In genomic region chr11:3674189-3674588, GRCh38 we compare ENCODE assay signal across 16 cellular contexts. TPM values are rescaled to one million over a fixed set of nuclear protein-coding genes. Genes with fewer than 3 reads are reported as not detected.
DNase-seq lines count a peak whose midpoint lies in the region; ATAC-seq and TF ChIP-seq lines count a peak whose summit lies in the region.
"Had no signal": no experiment of that assay in that cellular context is flagged by ENCODE, and none has a peak within 500 bp of the region (broad histone marks: within the 10 kb centered on the region; RNA-seq: fewer than 3 reads in every experiment).

No MANE protein-coding gene starts in this region.

- ATAC-seq in GM18858 (IDR thresholded peaks at IDR 0.05; ENCODE audit: unreplicated experiment) (no peak), Right ventricle myocardium inferior (no peak)
- ATAC-seq: effector memory CD8-positive, alpha-beta T cell had no signal

- DNase-seq in HCEC 1CT, result peak; percentile 14
- DNase-seq in RWPE1 (ENCODE audit: low spot score), result peak; percentile 91
- peak; percentile 34 for DNase-seq in fibroblast of pulmonary artery (ENCODE audit: low read depth)
- peak; percentile 75 for DNase-seq in retinal pigment epithelial cell (ENCODE audit: low read depth)
- no peak for DNase-seq in NCI-H1417 treated with DMSO at 0.1 percent for 48 hours (lab: John Stamatoyannopoulos, UW)
- DNase-seq in Right ventricle myocardium inferior (ENCODE audit: missing footprints), result no peak
- DNase-seq: activated CD4-positive, alpha-beta T cell treated with anti-CD3 and anti-CD28 coated beads for 1 hour; activated T-cell treated with anti-CD3 and anti-CD28 coated beads, Interleukin-2, amount 50 U/mL, for 4 hours; aorta; Caco-2; effector memory CD8-positive, alpha-beta T cell; MM.1S had no signal

- H3K4me3 ChIP-seq in fibroblast of pulmonary artery (replicated peaks; ENCODE audit: low read depth, low read length), result no peak overlapping the region
- H3K4me3 ChIP-seq in retinal pigment epithelial cell (ENCODE audit: low read length), result no peak overlapping the region
- H3K4me3 ChIP-seq: thoracic aorta had no signal

- TF ChIP-seq CTCF in RWPE1 (conservative IDR thresholded peaks at IDR 0.05; ENCODE audit: low read depth) (no peak), fibroblast of pulmonary artery (IDR thresholded peaks at IDR 0.05; ENCODE audit: low read length, missing control alignments) (no peak), retinal pigment epithelial cell (conservative IDR thresholded peaks at IDR 0.05; ENCODE audit: low read depth, low read length) (no peak)

- H3K27ac ChIP-seq in RWPE1, result no peak overlapping the region
- H3K27ac ChIP-seq: neutrophil, thoracic aorta had no signal

- CTCF ChIA-PET in RWPE1 (lab: Yijun Ruan, JAX), result interaction anchor here (0.5 to 1.0 kb wide), 2 partner anchors 18 to 50 kb away, joined by 3 to 4 read pairs; no protein-coding TSS in a partner anchor

- POLR2A ChIA-PET in RWPE1 (lab: Yijun Ruan, JAX; ENCODE audit: low non-redundant PET), result no interaction called here

- intact Hi-C loops in Right ventricle myocardium inferior (cut with DNase I), result no loop called here

RNA-seq across cellular contexts. Expression of gene CHRNA10, which starts 3.0 kb away (rescaled TPM):
- total RNA-seq in Right ventricle myocardium inferior, result 1.2 TPM

RNA-seq across cellular contexts. Expression of gene ART1, which starts 29.3 kb away (rescaled TPM):
- total RNA-seq in Right ventricle myocardium inferior, result 1.7 TPM
- total RNA-seq: activated T-cell treated with anti-CD3 and anti-CD28 coated beads, Interleukin-2, amount 50 U/mL, for 4 hours; aorta; Caco-2; liver; thoracic aorta had no signal

RNA-seq across cellular contexts. Expression of gene ART5, which starts 32.4 kb away (rescaled TPM):
- 2.5 TPM for total RNA-seq in Right ventricle myocardium inferior
- total RNA-seq: activated T-cell treated with anti-CD3 and anti-CD28 coated beads, Interleukin-2, amount 50 U/mL, for 4 hours; aorta; thoracic aorta had no signal

Comparison
In these comparisons a context has a peak if more than half of its experiments do, and no peak if none do; other contexts are left out.
1. DNase-seq: peak in HCEC 1CT (single experiment), RWPE1 (single experiment), fibroblast of pulmonary artery (single experiment) and retinal pigment epithelial cell (single experiment); none in NCI-H1417 treated with DMSO at 0.1 percent for 48 hours (single experiment) and Right ventricle myocardium inferior (single experiment).